In genomic region chr22:47160141-47160541, GRCh38 we compare ENCODE assay signal across 18 cellular contexts.
"Had no signal": no experiment of that assay in that cellular context is flagged by ENCODE, and none has a peak within 500 bp of the region (broad histone marks: within the 10 kb centered on the region; RNA-seq: fewer than 3 reads in every experiment).

No MANE protein-coding gene starts in this region.

- ATAC-seq: gastroesophageal sphincter; left colon; natural killer cell; pancreas; right lobe of liver; stimulated activated memory B cell treated with anti-CD40 and anti-IgM and Interleukin-4, amounts not matched to agents 10 μg/mL and 1 μg/mL and 100 μg/mL, for 72 hours had no signal

- H3K36me3 ChIP-seq: colonic mucosa, pancreas, prostate gland, right lobe of liver, uterus had no signal

- H3K9me3 ChIP-seq: colonic mucosa, esophagus squamous epithelium, gastroesophageal sphincter, pancreas, prostate gland, right lobe of liver, tibial artery, upper lobe of left lung, uterus had no signal

- FAIRE-seq: pancreas had no signal

- H3K27me3 ChIP-seq: colonic mucosa, esophagus squamous epithelium, gastroesophageal sphincter, pancreas, right lobe of liver, tibial artery, upper lobe of left lung, uterus had no signal

- H3K27ac ChIP-seq: colonic mucosa, esophagus squamous epithelium, gastroesophageal sphincter, pancreas, prostate gland, right lobe of liver, tibial artery, upper lobe of left lung, uterus had no signal

- H3K4me3 ChIP-seq: colonic mucosa, esophagus squamous epithelium, gastroesophageal sphincter, pancreas, prostate gland, right lobe of liver, tibial artery, upper lobe of left lung, uterus had no signal

- DNase-seq: colonic mucosa; dermis blood vessel endothelial cell; esophagus squamous epithelium; foreskin fibroblast; left colon; natural killer cell; occipital lobe; stimulated activated CD4-positive, alpha-beta T cell treated with anti-CD3 and anti-CD28 coated beads, Interleukin-15, amount 100 ng/mL, for 24 hours; stimulated activated CD4-positive, alpha-beta T cell treated with anti-CD3 and anti-CD28 coated beads, Interleukin-1b, Interleukin-23, amount 100 ng/mL, for 48 hours; stimulated activated CD4-positive, alpha-beta T cell treated with anti-CD3 and anti-CD28 coated beads, Interleukin-4, amount 100 ng/mL, for 24 hours; upper lobe of left lung; uterus had no signal

- H3K4me1 ChIP-seq: colonic mucosa, prostate gland, right lobe of liver, uterus had no signal
